In the genomic region with DNA sequence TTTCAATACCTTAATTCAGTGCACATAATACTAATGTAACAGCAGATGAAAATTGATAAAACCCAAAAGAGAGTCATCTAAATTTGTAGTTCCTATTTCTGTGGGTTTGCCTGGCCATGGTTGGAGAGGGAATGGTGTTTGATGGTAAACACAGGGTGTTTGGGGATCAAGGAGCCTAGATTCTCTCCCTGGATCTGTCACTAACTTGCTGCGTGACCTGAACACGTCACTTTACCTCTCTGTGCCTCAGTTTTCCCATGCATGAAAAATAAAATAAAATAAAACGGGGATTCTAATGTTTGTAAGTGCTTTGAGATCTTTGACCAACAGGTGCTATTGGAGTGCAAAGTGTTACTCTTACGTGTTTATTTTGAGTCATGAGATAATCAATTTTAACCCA, we compare ENCODE assay signal across 2 cellular contexts.
TF ChIP-seq lines count a peak whose summit lies in the region.

No MANE protein-coding gene starts in this region.

TF ChIP-seq in HepG2, 621 proteins besides CTCF, POLR2A, EP300 and RAD21:
- no peak for TF ChIP-seq ASH2L (IDR thresholded peaks at IDR 0.05; ENCODE audit: insufficient read length, low read depth, low read length)
- TF ChIP-seq RBM22 (optimal IDR thresholded peaks at IDR 0.05; ENCODE audit: low read length): peak; percentile 93
- TF ChIP-seq, protein P1, sequence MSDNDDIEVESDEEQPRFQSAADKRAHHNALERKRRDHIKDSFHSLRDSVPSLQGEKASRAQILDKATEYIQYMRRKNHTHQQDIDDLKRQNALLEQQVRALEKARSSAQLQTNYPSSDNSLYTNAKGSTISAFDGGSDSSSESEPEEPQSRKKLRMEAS (IDR thresholded peaks at IDR 0.05): no peak
- no peak for TF ChIP-seq SIN3B (IDR thresholded peaks at IDR 0.05; ENCODE audit: low read length)
- no peak for TF ChIP-seq SP1 (IDR thresholded peaks at IDR 0.05)
- no peak for TF ChIP-seq SP1 (CRISPR knock-in tag; IDR thresholded peaks at IDR 0.05)
- no peak for TF ChIP-seq ZBTB38 (CRISPR knock-in tag; IDR thresholded peaks at IDR 0.05)
TF ChIP-seq in HepG2: peak in this region for 1.

TF ChIP-seq in IMR-90, 13 proteins besides CTCF, POLR2A, EP300 and RAD21:
- TF ChIP-seq MAZ (IDR thresholded peaks at IDR 0.05; ENCODE audit: borderline replicate concordance, low read depth, low read length) (no peak), CEBPB (IDR thresholded peaks at IDR 0.05; ENCODE audit: low read depth, low read length) (no peak), SMC3 (IDR thresholded peaks at IDR 0.05; ENCODE audit: low read depth, low read length) (no peak), RFX5 (IDR thresholded peaks at IDR 0.05; ENCODE audit: low read depth, low read length) (no peak), MXI1 (IDR thresholded peaks at IDR 0.05; ENCODE audit: borderline replicate concordance, low read depth, low read length) (no peak), NFE2L2 (IDR thresholded peaks at IDR 0.05; ENCODE audit: low read depth, low read length) (no peak), BHLHE40 (IDR thresholded peaks at IDR 0.05; ENCODE audit: low read depth, low read length) (no peak), CHD1 (IDR thresholded peaks at IDR 0.05; ENCODE audit: low read depth, low read length) (no peak), RCOR1 (IDR thresholded peaks at IDR 0.05; ENCODE audit: insufficient replicate concordance, low read length) (no peak), MAFK (IDR thresholded peaks at IDR 0.05; ENCODE audit: low read depth, low read length) (no peak), FOS (IDR thresholded peaks at IDR 0.05; ENCODE audit: low read depth, low read length) (no peak), USF2 (IDR thresholded peaks at IDR 0.05; ENCODE audit: low read depth, low read length) (no peak)
- TF ChIP-seq, protein P2, sequence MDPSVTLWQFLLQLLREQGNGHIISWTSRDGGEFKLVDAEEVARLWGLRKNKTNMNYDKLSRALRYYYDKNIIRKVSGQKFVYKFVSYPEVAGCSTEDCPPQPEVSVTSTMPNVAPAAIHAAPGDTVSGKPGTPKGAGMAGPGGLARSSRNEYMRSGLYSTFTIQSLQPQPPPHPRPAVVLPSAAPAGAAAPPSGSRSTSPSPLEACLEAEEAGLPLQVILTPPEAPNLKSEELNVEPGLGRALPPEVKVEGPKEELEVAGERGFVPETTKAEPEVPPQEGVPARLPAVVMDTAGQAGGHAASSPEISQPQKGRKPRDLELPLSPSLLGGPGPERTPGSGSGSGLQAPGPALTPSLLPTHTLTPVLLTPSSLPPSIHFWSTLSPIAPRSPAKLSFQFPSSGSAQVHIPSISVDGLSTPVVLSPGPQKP (IDR thresholded peaks at IDR 0.05; ENCODE audit: borderline replicate concordance, low read depth, low read length): no peak
